In the genomic region with DNA sequence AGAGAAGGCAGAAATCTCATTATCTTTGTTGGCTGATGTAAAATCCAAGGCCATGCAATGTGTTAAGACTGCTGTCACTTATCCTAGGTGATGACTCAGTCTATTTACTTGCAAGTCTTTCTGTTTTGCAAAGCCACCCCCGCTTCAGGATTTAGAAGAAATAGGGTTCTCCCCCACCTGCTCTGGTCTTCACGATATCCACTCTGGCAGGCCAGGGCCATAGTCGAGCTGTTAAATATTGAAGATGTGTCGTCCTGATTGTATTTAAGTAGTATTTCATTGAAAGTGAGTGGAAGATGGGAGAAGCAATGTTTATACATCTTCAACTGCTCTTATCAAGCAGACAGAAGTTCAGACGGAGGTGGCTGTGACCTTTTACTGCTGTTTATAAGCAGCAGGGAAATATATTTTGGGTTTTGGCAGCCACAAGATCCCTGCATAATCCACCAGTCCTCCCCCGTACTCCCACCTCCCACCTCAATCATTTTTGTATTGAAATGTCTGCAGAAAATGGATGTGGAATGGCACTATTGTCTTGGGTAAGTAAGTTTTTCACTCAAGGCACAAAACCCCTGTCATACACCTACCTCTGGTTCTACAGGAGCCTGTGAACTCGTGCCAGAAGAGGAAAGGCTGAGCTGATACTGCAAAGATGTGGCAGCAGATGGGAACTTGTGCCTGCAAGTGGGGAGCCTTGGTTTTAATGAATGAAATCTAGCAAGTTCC, we compare ENCODE assay signal across 25 cellular contexts.
DNase-seq lines count a peak whose midpoint lies in the region; ATAC-seq and TF ChIP-seq lines count a peak whose summit lies in the region.
"Had no signal": no experiment of that assay in that cellular context is flagged by ENCODE, and none has a peak within 500 bp of the region (broad histone marks: within the 10 kb centered on the region; RNA-seq: fewer than 3 reads in every experiment).

No MANE protein-coding gene starts in this region.

- H3K27me3 Mint-ChIP-seq in activated CD4-positive, alpha-beta T cell treated with anti-CD3 and anti-CD28 coated beads for 36 hours: no peaks in the 10 kb centered on the region
- no peaks in the 10 kb centered on the region for H3K27me3 Mint-ChIP-seq in activated naive CD8-positive, alpha-beta T cell treated with anti-CD3 and anti-CD28 coated beads, Interleukin-2, amount 10 ng/mL, durations not matched to agents 7 days and 5 days
- H3K27me3 Mint-ChIP-seq: B cell, type B pancreatic cell had no signal

- peak overlapping the region; percentile 16 for H3K27ac Mint-ChIP-seq in activated CD4-positive, alpha-beta T cell treated with anti-CD3 and anti-CD28 coated beads for 36 hours
- H3K27ac Mint-ChIP-seq in activated naive CD8-positive, alpha-beta T cell treated with anti-CD3 and anti-CD28 coated beads, Interleukin-2, amount 10 ng/mL, durations not matched to agents 7 days and 5 days: peak overlapping the region; percentile 39
- H3K27ac Mint-ChIP-seq: B cell, type B pancreatic cell had no signal

- H3K27ac ChIP-seq in HUES48 (ENCODE audit: low read depth, low read length) (peak overlapping the region; percentile 34), coronary artery (no peak overlapping the region)
- H3K27ac ChIP-seq: A549, brain microvascular endothelial cell, colonic mucosa, lower lobe of right lung, stomach had no signal

- H3K36me3 Mint-ChIP-seq in activated CD4-positive, alpha-beta T cell treated with anti-CD3 and anti-CD28 coated beads for 36 hours (ENCODE audit: low read depth): no peaks in the 10 kb centered on the region
- H3K36me3 Mint-ChIP-seq in activated naive CD8-positive, alpha-beta T cell treated with anti-CD3 and anti-CD28 coated beads, Interleukin-2, amount 10 ng/mL, durations not matched to agents 7 days and 5 days: peaks cover 22% of the 10 kb centered on the region
- H3K36me3 Mint-ChIP-seq: type B pancreatic cell had no signal

- no peak overlapping the region for H3K4me3 ChIP-seq in HUES48 (ENCODE audit: low read depth, low read length)
- H3K4me3 ChIP-seq in coronary artery: no peak overlapping the region
- H3K4me3 ChIP-seq: A549, colonic mucosa, lower lobe of right lung, stomach had no signal

- no peaks in the 10 kb centered on the region for H3K9me3 ChIP-seq in HUES48 (ENCODE audit: control insufficient read depth, insufficient read depth, low read length)
- H3K9me3 ChIP-seq: A549, colonic mucosa, lower lobe of right lung, SK-N-SH, stomach had no signal

- H3K9ac ChIP-seq in HUES48 (ENCODE audit: low read depth, low read length): no peak overlapping the region
- H3K9ac ChIP-seq: SK-N-SH had no signal

- ATAC-seq in activated CD4-positive, alpha-beta T cell treated with anti-CD3 and anti-CD28 coated beads for 36 hours: peak; percentile 42
- ATAC-seq in activated naive CD8-positive, alpha-beta T cell treated with anti-CD3 and anti-CD28 coated beads, Interleukin-2, amount 10 ng/mL, durations not matched to agents 7 days and 5 days (ENCODE audit: low read depth): no peak
- no peak for ATAC-seq in HG02588 (IDR thresholded peaks at IDR 0.05; ENCODE audit: unreplicated experiment)
- ATAC-seq: A549; activated CD4-positive, CD25-positive, alpha-beta regulatory T cell treated with anti-CD3 and anti-CD28 coated beads, Interleukin-2, amount 50 U/mL, for 24 hours; lower lobe of right lung had no signal

- no peaks in the 10 kb centered on the region for H3K36me3 ChIP-seq in HUES48 (ENCODE audit: control insufficient read depth, insufficient read depth, low read length)
- H3K36me3 ChIP-seq: brain microvascular endothelial cell, colonic mucosa, lower lobe of right lung, stomach had no signal

- intact Hi-C loops in activated CD4-positive, alpha-beta T cell treated with anti-CD3 and anti-CD28 coated beads for 36 hours (cut with DNase I, micrococcal nuclease): no loop called here

- DNase-seq in activated CD4-positive, alpha-beta T cell treated with anti-CD3 and anti-CD28 coated beads for 36 hours: no peak
- DNase-seq in activated CD4-positive, alpha-beta T cell treated with anti-CD3 and anti-CD28 coated beads, Interleukin-2, amount 50 U/mL, for 48 hours: no peak
- DNase-seq in activated naive CD8-positive, alpha-beta T cell treated with anti-CD3 and anti-CD28 coated beads, Interleukin-2, amount 10 ng/mL, durations not matched to agents 7 days and 5 days: no peak
- DNase-seq in occipital lobe (lab: John Stamatoyannopoulos, UW) (peak; percentile 17), NCI-H2107 treated with DMSO at 0.1 percent for 48 hours (lab: John Stamatoyannopoulos, UW; ENCODE audit: unreplicated experiment) (no peak), coronary artery (ENCODE audit: low spot score) (no peak)
- DNase-seq: brain microvascular endothelial cell; colonic mucosa; endodermal cell; kidney; lower lobe of right lung; NCI-H1092 treated with DMSO at 0.1 percent for 48 hours; NCI-H446 treated with DMSO at 0.1 percent for 48 hours; RPMI8226; SK-N-SH; stimulated activated CD4-positive, alpha-beta T cell treated with anti-CD3 and anti-CD28 coated beads, Interleukin-12 subunit alpha, Interleukin-12 subunit beta, amount 100 ng/mL, for 4 hours; stimulated activated CD4-positive, alpha-beta T cell treated with anti-CD3 and anti-CD28 coated beads, Interleukin-4, amount 100 ng/mL, for 4 hours; stomach; T1000 had no signal

- POLR2A ChIA-PET in activated CD4-positive, alpha-beta T cell treated with anti-CD3 and anti-CD28 coated beads for 36 hours (lab: Charles Lee): no interaction called here
- POLR2A ChIA-PET in activated naive CD8-positive, alpha-beta T cell treated with anti-CD3 and anti-CD28 coated beads, Interleukin-2, amount 10 ng/mL, durations not matched to agents 7 days and 5 days (lab: Charles Lee): interaction anchor here (0.6 to 1.3 kb wide), 2 partner anchors 8 to 39 kb away, joined by 3 to 6 read pairs; no protein-coding TSS in a partner anchor

- no peak overlapping the region for H3K4me3 Mint-ChIP-seq in activated CD4-positive, alpha-beta T cell treated with anti-CD3 and anti-CD28 coated beads for 36 hours
- no peak overlapping the region for H3K4me3 Mint-ChIP-seq in activated naive CD8-positive, alpha-beta T cell treated with anti-CD3 and anti-CD28 coated beads, Interleukin-2, amount 10 ng/mL, durations not matched to agents 7 days and 5 days
- H3K4me3 Mint-ChIP-seq: B cell, endodermal cell, type B pancreatic cell had no signal

- H3K27me3 ChIP-seq in HUES48 (ENCODE audit: control insufficient read depth, insufficient read depth, low read length): no peaks in the 10 kb centered on the region
- H3K27me3 ChIP-seq: brain microvascular endothelial cell, colonic mucosa, stomach had no signal

- no peak for TF ChIP-seq CTCF in coronary artery (IDR thresholded peaks at IDR 0.05)

- CTCF ChIA-PET in activated CD4-positive, alpha-beta T cell treated with anti-CD3 and anti-CD28 coated beads for 36 hours (lab: Charles Lee): interaction anchor here (0.8 to 1.2 kb wide), 2 partner anchors 11 to 100 kb away, joined by 3 to 5 read pairs; no protein-coding TSS in a partner anchor

- peaks cover 23% of the 10 kb centered on the region for H3K4me1 ChIP-seq in HUES48 (ENCODE audit: control insufficient read depth, insufficient read depth, low read length)
- H3K4me1 ChIP-seq: A549, colonic mucosa, lower lobe of right lung had no signal

- H3K4me1 Mint-ChIP-seq in activated CD4-positive, alpha-beta T cell treated with anti-CD3 and anti-CD28 coated beads for 36 hours: peaks cover 23% of the 10 kb centered on the region
- peaks cover 26% of the 10 kb centered on the region for H3K4me1 Mint-ChIP-seq in activated naive CD8-positive, alpha-beta T cell treated with anti-CD3 and anti-CD28 coated beads, Interleukin-2, amount 10 ng/mL, durations not matched to agents 7 days and 5 days
- H3K4me1 Mint-ChIP-seq: B cell had no signal

- no peaks in the 10 kb centered on the region for H3K9me3 Mint-ChIP-seq in activated CD4-positive, alpha-beta T cell treated with anti-CD3 and anti-CD28 coated beads for 36 hours (ENCODE audit: low read depth)
- peaks cover 9% of the 10 kb centered on the region for H3K9me3 Mint-ChIP-seq in activated naive CD8-positive, alpha-beta T cell treated with anti-CD3 and anti-CD28 coated beads, Interleukin-2, amount 10 ng/mL, durations not matched to agents 7 days and 5 days
